Comparison of ENCODE assay signal across 1 cellular context in genomic region chr3:190326930-190327329, GRCh38.
TF ChIP-seq lines count a peak whose summit lies in the region.

No MANE protein-coding gene starts in this region.

TF ChIP-seq in GM23338, 12 proteins besides CTCF, POLR2A, EP300 and RAD21:
- no peak for TF ChIP-seq ZNF462 (CRISPR knock-in tag; IDR thresholded peaks at IDR 0.05)
- no peak for TF ChIP-seq JUNB (IDR thresholded peaks at IDR 0.05; ENCODE audit: unreplicated experiment)
- no peak for TF ChIP-seq CREB1 (CRISPR knock-in tag; IDR thresholded peaks at IDR 0.05; ENCODE audit: low read depth)
- TF ChIP-seq NANOG (IDR thresholded peaks at IDR 0.05; ENCODE audit: borderline replicate concordance): no peak
- no peak for TF ChIP-seq ZNF114 (CRISPR knock-in tag; IDR thresholded peaks at IDR 0.05)
- TF ChIP-seq STAT1 (IDR thresholded peaks at IDR 0.05; ENCODE audit: unreplicated experiment): no peak
- TF ChIP-seq REST (IDR thresholded peaks at IDR 0.05; ENCODE audit: unreplicated experiment): no peak
- TF ChIP-seq ZNF331 (CRISPR knock-in tag; IDR thresholded peaks at IDR 0.05; ENCODE audit: low read depth): no peak
- no peak for TF ChIP-seq ETS1 (IDR thresholded peaks at IDR 0.05)
- no peak for TF ChIP-seq POLR2AphosphoS5 (IDR thresholded peaks at IDR 0.05; ENCODE audit: low read depth)
- TF ChIP-seq EZH2 (IDR thresholded peaks at IDR 0.05; ENCODE audit: low read depth, unreplicated experiment): no peak
- TF ChIP-seq EZH2phosphoT487 (IDR thresholded peaks at IDR 0.05; ENCODE audit: unreplicated experiment): no peak
